In the genomic region with DNA sequence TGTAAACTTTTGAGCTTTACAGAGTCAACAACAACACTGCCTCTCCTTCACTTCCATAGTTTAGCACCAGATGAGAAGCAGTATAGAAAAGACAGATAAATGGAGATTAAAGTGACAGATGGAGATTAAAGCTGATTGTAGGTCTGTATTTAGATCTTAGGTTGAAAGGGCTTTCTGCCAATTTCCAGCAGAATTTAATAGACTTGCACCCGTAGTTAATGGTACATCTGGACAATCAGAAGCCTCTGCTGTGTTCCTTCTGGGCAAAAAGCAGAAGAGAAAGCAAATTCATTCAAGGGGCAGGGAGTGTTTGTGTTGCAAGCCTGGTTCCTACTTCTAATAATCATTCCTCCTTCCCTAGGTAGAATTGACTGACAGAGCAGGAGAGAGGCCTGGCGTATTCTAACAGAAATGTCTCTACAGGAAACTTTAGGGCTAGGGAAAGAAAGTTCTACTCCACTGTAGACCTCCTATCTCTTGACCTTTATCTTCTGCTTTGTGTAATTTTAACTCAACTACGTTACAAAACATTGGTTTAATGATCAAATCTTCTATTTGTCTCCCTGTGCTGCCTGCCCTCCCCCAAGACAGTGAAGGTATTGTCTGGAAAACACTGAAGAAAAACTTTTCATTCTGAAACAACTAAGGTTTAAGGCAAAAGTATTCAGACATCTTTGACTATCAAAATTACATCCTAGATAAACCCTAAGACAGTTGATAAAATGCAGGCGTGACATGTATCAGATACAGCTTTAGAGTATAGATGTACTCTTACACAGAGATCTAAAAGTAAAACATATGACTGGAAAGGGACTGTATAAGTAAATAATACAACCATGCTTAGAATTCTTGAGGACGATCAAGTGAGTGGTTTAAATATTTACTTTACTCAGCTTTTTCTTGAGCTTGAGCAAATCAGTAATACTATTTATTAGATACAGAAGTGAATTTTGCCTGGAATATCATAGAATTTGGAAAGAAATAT, we compare ENCODE assay signal across 10 cellular contexts. TPM values are rescaled to one million over a fixed set of nuclear protein-coding genes. Genes with fewer than 3 reads are reported as not detected.
DNase-seq lines count a peak whose midpoint lies in the region; ATAC-seq, FAIRE-seq and TF ChIP-seq lines count a peak whose summit lies in the region.
"Had no signal": no experiment of that assay in that cellular context is flagged by ENCODE, and none has a peak within 500 bp of the region (broad histone marks: within the 10 kb centered on the region; RNA-seq: fewer than 3 reads in every experiment).

No MANE protein-coding gene starts in this region.

- TF ChIP-seq RAD21 in neural cell (conservative IDR thresholded peaks at IDR 0.05) = no peak

- no peak overlapping the region for H3K9ac ChIP-seq in astrocyte (ENCODE audit: low read length)
- no peak overlapping the region for H3K9ac ChIP-seq in neural cell (ENCODE audit: low read length)

- TF ChIP-seq CTCF in astrocyte (IDR thresholded peaks at IDR 0.05; ENCODE audit: insufficient read depth, low read depth, low read length) (no peak), neural cell (IDR thresholded peaks at IDR 0.05; ENCODE audit: poor library complexity, severe bottlenecking) (no peak), CD14-positive monocyte (IDR thresholded peaks at IDR 0.05) (no peak)

- H3K27me3 ChIP-seq in astrocyte (ENCODE audit: insufficient read depth, low read length) (no peaks in the 10 kb centered on the region), neural cell (ENCODE audit: insufficient read depth, low read depth, low read length) (no peaks in the 10 kb centered on the region)
- H3K27me3 ChIP-seq: sigmoid colon had no signal

- no peaks in the 10 kb centered on the region for H3K36me3 ChIP-seq in astrocyte (ENCODE audit: insufficient read depth, low read length)
- H3K36me3 ChIP-seq in neural cell (ENCODE audit: insufficient read depth, low read length) = no peaks in the 10 kb centered on the region
- H3K36me3 ChIP-seq: sigmoid colon had no signal

- no peak overlapping the region for H3K4me3 ChIP-seq in astrocyte (ENCODE audit: insufficient read depth, low read depth, low read length)
- no peak overlapping the region for H3K4me3 ChIP-seq in neural cell (ENCODE audit: low read length)
- H3K4me3 ChIP-seq: sigmoid colon had no signal

- intact Hi-C loops in CD14-positive monocyte (cut with micrococcal nuclease) = no loop called here

- H3K79me2 ChIP-seq in astrocyte (ENCODE audit: insufficient read depth, low read length) = no peaks in the 10 kb centered on the region
- no peaks in the 10 kb centered on the region for H3K79me2 ChIP-seq in neural cell (replicated peaks; ENCODE audit: insufficient read depth, low read length)

- H3K9me3 ChIP-seq in astrocyte (ENCODE audit: insufficient read depth, low read depth, low read length) = no peaks in the 10 kb centered on the region
- no peaks in the 10 kb centered on the region for H3K9me3 ChIP-seq in neural cell (ENCODE audit: low read length)
- H3K9me3 ChIP-seq: sigmoid colon had no signal

- H3K4me1 Mint-ChIP-seq in astrocyte (ENCODE audit: low read depth, unreplicated experiment) (peaks cover 22% of the 10 kb centered on the region), CD14-positive monocyte (no peaks in the 10 kb centered on the region)
- no peaks in the 10 kb centered on the region for H3K4me1 Mint-ChIP-seq in activated naive CD8-positive, alpha-beta T cell treated with anti-CD3 and anti-CD28 coated beads, Interleukin-2, amount 50 U/mL, for 24 hours

- H3K36me3 Mint-ChIP-seq in astrocyte (ENCODE audit: low read depth, unreplicated experiment) = no peaks in the 10 kb centered on the region
- no peaks in the 10 kb centered on the region for H3K36me3 Mint-ChIP-seq in CD14-positive monocyte
- H3K36me3 Mint-ChIP-seq in activated naive CD8-positive, alpha-beta T cell treated with anti-CD3 and anti-CD28 coated beads, Interleukin-2, amount 50 U/mL, for 24 hours (ENCODE audit: low read depth) = no peaks in the 10 kb centered on the region

- H3K27ac ChIP-seq in astrocyte (ENCODE audit: low read depth, low read length) (no peak overlapping the region), neural cell (ENCODE audit: low read length) (no peak overlapping the region)
- H3K27ac ChIP-seq: sigmoid colon had no signal

- H3K27ac Mint-ChIP-seq in astrocyte (ENCODE audit: unreplicated experiment) (peak overlapping the region; percentile 70), CD14-positive monocyte (no peak overlapping the region)
- H3K27ac Mint-ChIP-seq in activated naive CD8-positive, alpha-beta T cell treated with anti-CD3 and anti-CD28 coated beads, Interleukin-2, amount 50 U/mL, for 24 hours = no peak overlapping the region

- DNase-seq in HEK293T (ENCODE audit: extremely low spot score) (no peak), NCI-H2171 treated with DMSO at 0.1 percent for 48 hours (lab: John Stamatoyannopoulos, UW) (peak; percentile 92), astrocyte (ENCODE audit: low read depth) (no peak), CD14-positive monocyte (ENCODE audit: low spot score) (no peak), DMS153 (lab: John Stamatoyannopoulos, UW) (no peak)
- DNase-seq in activated naive CD8-positive, alpha-beta T cell treated with anti-CD3 and anti-CD28 coated beads, Interleukin-2, amount 50 U/mL, for 24 hours = no peak
- DNase-seq: activated CD4-positive, alpha-beta T cell treated with anti-CD3 and anti-CD28 coated beads for 48 hours; sigmoid colon had no signal

- H3K9me2 ChIP-seq in neural cell (ENCODE audit: insufficient read depth, low read length) = no peaks in the 10 kb centered on the region

- H2AFZ ChIP-seq in astrocyte (ENCODE audit: low read depth, low read length) (no peak overlapping the region), neural cell (ENCODE audit: low read depth, low read length) (no peak overlapping the region)

- H3F3A ChIP-seq in neural cell (ENCODE audit: insufficient read depth, low read length, poor library complexity, severe bottlenecking) = no peaks in the 10 kb centered on the region

- no peak for ATAC-seq in activated naive CD8-positive, alpha-beta T cell treated with anti-CD3 and anti-CD28 coated beads, Interleukin-2, amount 50 U/mL, for 24 hours
- ATAC-seq in GM19351 (IDR thresholded peaks at IDR 0.05; ENCODE audit: unreplicated experiment) = no peak

- POLR2A ChIA-PET in HEK293T (lab: Yijun Ruan, JAX) = interaction anchor here (0.6 kb wide), 1 partner anchor 19 kb away, joined by 3 read pairs; no protein-coding TSS in a partner anchor

- peaks cover 3% of the 10 kb centered on the region for H3K4me1 ChIP-seq in astrocyte (ENCODE audit: insufficient read depth, low read length)

- CTCF ChIA-PET in HEK293T (lab: Yijun Ruan, JAX) = interaction anchor here (0.7 kb wide), 2 partner anchors 227 to 1142 kb away, joined by 3 to 4 read pairs; no protein-coding TSS in a partner anchor

- no peak for FAIRE-seq in astrocyte (lab: Jason Lieb, UNC)

- H3K4me3 Mint-ChIP-seq in astrocyte (ENCODE audit: unreplicated experiment) (no peak overlapping the region), CD14-positive monocyte (no peak overlapping the region)
- H3K4me3 Mint-ChIP-seq in activated naive CD8-positive, alpha-beta T cell treated with anti-CD3 and anti-CD28 coated beads, Interleukin-2, amount 50 U/mL, for 24 hours = no peak overlapping the region

- H3K9me3 Mint-ChIP-seq in astrocyte (ENCODE audit: unreplicated experiment) (no peaks in the 10 kb centered on the region), CD14-positive monocyte (peaks cover 0 to 9% (median 2%) of the 10 kb centered on the region in 7 donors)
- no peaks in the 10 kb centered on the region for H3K9me3 Mint-ChIP-seq in activated naive CD8-positive, alpha-beta T cell treated with anti-CD3 and anti-CD28 coated beads, Interleukin-2, amount 50 U/mL, for 24 hours

- no peak overlapping the region for H3K4me2 ChIP-seq in astrocyte (ENCODE audit: low read length)
- no peak overlapping the region for H3K4me2 ChIP-seq in neural cell (ENCODE audit: low read length)

- no peaks in the 10 kb centered on the region for H3K27me3 Mint-ChIP-seq in astrocyte (ENCODE audit: low read depth, unreplicated experiment)
- peaks cover 0 to 2% (median 0%) of the 10 kb centered on the region in 3 donors for H3K27me3 Mint-ChIP-seq in CD14-positive monocyte (ENCODE audit: low read depth in 3 of 3)
- no peaks in the 10 kb centered on the region for H3K27me3 Mint-ChIP-seq in activated naive CD8-positive, alpha-beta T cell treated with anti-CD3 and anti-CD28 coated beads, Interleukin-2, amount 50 U/mL, for 24 hours

- H4K20me1 ChIP-seq in astrocyte (ENCODE audit: insufficient read depth, low read length) = peaks cover 8% of the 10 kb centered on the region
- H4K20me1 ChIP-seq in neural cell (ENCODE audit: insufficient read depth) = no peaks in the 10 kb centered on the region

- TF ChIP-seq EP300 in neural cell (conservative IDR thresholded peaks at IDR 0.05; ENCODE audit: poor library complexity, severe bottlenecking) = no peak

TF ChIP-seq in HEK293T, 16 proteins besides CTCF, POLR2A, EP300 and RAD21 (continues in another document):
- TF ChIP-seq PKNOX1 (IDR thresholded peaks at IDR 0.05) = peak; percentile 54
- peak; percentile 2; the same call in 1 of the 2 replicates for TF ChIP-seq FOXM1 (IDR thresholded peaks at IDR 0.05; ENCODE audit: borderline replicate concordance)
- TF ChIP-seq ELF4 (IDR thresholded peaks at IDR 0.05) = no peak

TF ChIP-seq in neural cell, 6 proteins besides CTCF, POLR2A, EP300 and RAD21:
- TF ChIP-seq POLR2AphosphoS5 (IDR thresholded peaks at IDR 0.05) (peak; percentile 23), TAF1 (IDR thresholded peaks at IDR 0.05; ENCODE audit: low read depth) (no peak)
TF ChIP-seq in neural cell: peak in this region for 1.

RNA-seq across cellular contexts. Expression of gene GPC6, which starts 44.5 kb away (rescaled TPM):
- total RNA-seq in astrocyte = 63.0 and 81.8 TPM in 2 replicates
- polyA plus RNA-seq in neural cell (8.3 and 9.0 TPM in 2 replicates), CD14-positive monocyte (not detected)
- polyA minus RNA-seq in neural cell = 49.2 and 57.9 TPM in 2 replicates
